Comparison of ENCODE assay signal across 8 cellular contexts in the genomic region with DNA sequence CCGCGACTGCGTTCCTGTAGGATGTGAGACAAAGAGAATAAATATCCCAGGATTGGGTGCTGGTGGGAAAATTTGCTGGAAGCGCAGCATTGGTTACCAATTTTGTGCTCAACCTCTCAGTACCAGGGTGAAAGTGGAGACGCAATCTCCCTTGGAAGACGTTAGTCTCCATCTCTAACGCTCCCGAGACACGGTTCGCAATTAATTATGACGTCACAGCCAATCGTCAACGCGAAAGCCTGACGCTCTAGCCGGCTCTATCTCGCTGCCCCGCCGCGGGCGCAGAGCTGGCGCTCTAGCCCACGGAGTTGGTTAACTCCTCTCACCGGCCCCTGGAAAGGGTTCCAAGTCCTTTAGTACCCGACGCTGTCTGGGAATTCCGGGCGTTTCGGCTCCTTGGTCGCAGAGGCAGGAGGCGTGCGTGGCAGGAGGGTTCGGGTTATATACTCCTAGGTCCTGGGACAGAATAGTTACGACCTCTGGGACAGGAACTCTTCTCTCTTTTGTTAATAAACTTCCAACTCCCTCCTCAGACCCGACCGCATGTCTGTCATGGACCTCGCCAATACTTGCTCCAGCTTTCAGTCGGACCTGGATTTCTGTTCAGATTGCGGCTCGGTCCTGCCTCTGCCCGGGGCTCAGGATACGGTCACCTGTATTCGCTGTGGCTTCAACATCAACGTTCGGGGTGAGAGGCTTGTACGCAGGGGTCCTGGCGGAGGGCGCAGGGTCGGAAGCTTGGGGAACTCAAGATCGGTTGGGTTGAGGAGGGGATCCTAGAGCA. TPM values are rescaled to one million over a fixed set of nuclear protein-coding genes. Genes with fewer than 3 reads are reported as not detected.
DNase-seq lines count a peak whose midpoint lies in the region; ATAC-seq and TF ChIP-seq lines count a peak whose summit lies in the region.

A gene with protein sequence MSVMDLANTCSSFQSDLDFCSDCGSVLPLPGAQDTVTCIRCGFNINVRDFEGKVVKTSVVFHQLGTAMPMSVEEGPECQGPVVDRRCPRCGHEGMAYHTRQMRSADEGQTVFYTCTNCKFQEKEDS (plus strand): TSS at position 284 of the 784 bp plus-strand sequence. CDS start 260 bp downstream, at position 544.

- no peaks in the 10 kb centered on the region; the same call in 1 of the 2 replicates for H3K36me3 ChIP-seq in BE2C

- H3K9me3 ChIP-seq in BE2C = no peaks in the 10 kb centered on the region

- DNase-seq in BE2C = peak; percentile 92
- peak; percentile 99 for DNase-seq in NCI-H748 (lab: John Stamatoyannopoulos, UW; ENCODE audit: unreplicated experiment)
- peak; percentile 81 for DNase-seq in activated CD4-positive, alpha-beta T cell treated with anti-CD3 and anti-CD28 coated beads, Interleukin-2, amount 50 U/mL, for 1 hour
- DNase-seq in cortex of kidney (lab: John Stamatoyannopoulos, UW) = peak; percentile 58
- DNase-seq in left kidney (ENCODE audit: low read depth, low spot score) = peak; percentile 99
- peak; percentile 83 to 85 for DNase-seq in stimulated activated CD4-positive, alpha-beta T cell treated with anti-CD3 and anti-CD28 coated beads, Interleukin-2, amount 100 ng/mL, for 24 hours

- H3K27me3 ChIP-seq in BE2C = no peaks in the 10 kb centered on the region

- ATAC-seq in GM19324 (IDR thresholded peaks at IDR 0.05; ENCODE audit: low FRiP score, unreplicated experiment) (peak; percentile 89), HG03520 (IDR thresholded peaks at IDR 0.05; ENCODE audit: unreplicated experiment) (peak; percentile 93)

- 0 out of 2 replicates have a peak, but pooled peaks have one; percentile 4 for TF ChIP-seq CTCF in BE2C (IDR thresholded peaks at IDR 0.05; ENCODE audit: low read depth, low read length)

- H3K4me3 ChIP-seq in BE2C (ENCODE audit: low read depth, low read length) = peak within 1 kb of the TSS; percentile 100

- H3K4me1 ChIP-seq in BE2C = no peaks in the 10 kb centered on the region

RNA-seq across cellular contexts. Expression of the gene that starts here (rescaled TPM):
- 93.2 TPM for polyA plus RNA-seq in BE2C (2012; ENCODE audit: insufficient read depth, insufficient read length, low read depth)

Comparison
In these comparisons a context has a peak if more than half of its experiments do, and no peak if none do; other contexts are left out.
1. Peak in every context shown above with its lines: DNase-seq, ATAC-seq and H3K4me3 ChIP-seq.